ENCODE assay signal across 1 cellular context in the genomic region with DNA sequence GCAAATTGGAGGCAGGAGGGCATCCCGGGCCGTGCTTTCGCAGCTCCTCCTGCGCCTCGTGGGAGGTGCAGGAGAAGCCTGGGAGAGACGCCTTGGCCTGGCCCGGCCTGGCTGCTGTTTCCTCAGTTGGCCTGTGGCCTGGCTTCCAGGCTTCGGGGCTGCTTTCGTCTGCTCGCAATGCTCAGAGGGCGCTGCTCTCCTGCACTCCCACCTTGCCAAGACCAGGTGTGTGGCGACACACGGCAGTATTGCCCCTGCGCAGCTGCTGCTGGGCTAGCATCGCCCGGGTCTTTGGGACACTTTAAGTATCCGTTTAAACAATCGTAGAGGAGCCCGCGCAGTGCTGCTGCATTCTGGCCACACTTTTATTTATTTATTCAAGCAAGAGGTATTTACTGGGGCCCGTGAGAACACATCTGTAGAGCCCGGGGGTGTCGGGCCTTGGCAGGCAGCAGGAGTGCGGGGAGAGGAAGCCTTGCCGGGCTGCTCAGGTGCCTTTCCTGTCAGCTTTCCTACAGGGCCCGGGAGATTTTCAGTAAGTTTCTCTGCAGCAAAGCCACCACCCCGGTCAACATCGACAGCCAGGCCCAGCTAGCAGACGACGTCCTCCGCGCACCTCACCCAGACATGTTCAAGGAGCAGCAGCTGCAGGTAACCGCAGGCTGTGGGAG.
TF ChIP-seq lines count a peak whose summit lies in the region.

No MANE protein-coding gene starts in this region.

TF ChIP-seq in H1, 55 proteins besides CTCF, POLR2A, EP300 and RAD21:
- no peak for TF ChIP-seq POLR2AphosphoS5 (IDR thresholded peaks at IDR 0.05; ENCODE audit: low read depth, low read length)
- TF ChIP-seq USF2 (IDR thresholded peaks at IDR 0.05; ENCODE audit: low read length): no peak
- TF ChIP-seq RXRA (IDR thresholded peaks at IDR 0.05; ENCODE audit: insufficient read depth, low read depth, low read length): no peak
- no peak for TF ChIP-seq HDAC2 (IDR thresholded peaks at IDR 0.05; ENCODE audit: borderline replicate concordance in 1 of 2, low read depth in 2 of 2, low read length in 2 of 2)
- TF ChIP-seq EGR1 (IDR thresholded peaks at IDR 0.05; ENCODE audit: borderline replicate concordance, low read depth, low read length): no peak
- no peak for TF ChIP-seq BRCA1 (IDR thresholded peaks at IDR 0.05; ENCODE audit: low read depth, low read length)
- no peak for TF ChIP-seq CBX8 (IDR thresholded peaks at IDR 0.05; ENCODE audit: borderline replicate concordance, low read depth, low read length)
- no peak for TF ChIP-seq YY1 (IDR thresholded peaks at IDR 0.05; ENCODE audit: low read depth, low read length)
- no peak for TF ChIP-seq KDM5A (IDR thresholded peaks at IDR 0.05; ENCODE audit: low read length)
